Comparison of ENCODE assay signal across 8 cellular contexts in the genomic region with DNA sequence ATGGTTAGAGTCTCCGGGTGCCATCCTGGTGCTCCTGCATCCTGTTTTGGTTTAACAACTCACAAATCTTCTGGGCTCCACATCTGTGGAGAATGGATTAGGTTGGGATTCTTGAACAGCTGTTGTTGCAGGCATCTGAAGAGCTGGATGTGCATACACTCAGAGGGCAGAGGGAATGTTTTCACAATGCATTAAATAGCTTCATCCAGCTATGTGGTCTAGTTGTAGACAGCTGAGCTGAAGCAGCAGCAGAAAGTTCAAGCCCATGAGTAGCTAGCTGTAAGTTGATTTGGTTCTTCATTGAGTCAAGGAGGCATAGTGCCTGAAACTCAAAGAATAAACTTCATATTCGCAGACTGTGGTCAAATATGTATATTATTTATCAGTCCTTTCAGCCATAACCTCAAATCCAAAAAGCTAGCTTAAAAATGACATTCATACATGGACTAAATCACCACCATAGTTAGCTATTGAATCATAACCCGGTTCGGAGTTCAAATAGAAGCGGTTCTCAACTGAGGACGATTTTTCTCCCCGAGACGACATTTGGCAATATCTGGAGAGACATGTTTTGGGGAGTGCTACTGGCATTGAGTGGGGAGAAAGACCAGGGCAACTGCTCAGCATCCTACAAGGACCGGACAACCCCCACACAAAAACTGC. TPM values are rescaled to one million over a fixed set of nuclear protein-coding genes. Genes with fewer than 3 reads are reported as not detected.
DNase-seq lines count a peak whose midpoint lies in the region; ATAC-seq, FAIRE-seq and TF ChIP-seq lines count a peak whose summit lies in the region.

No MANE protein-coding gene starts in this region.

- peaks cover 4% of the 10 kb centered on the region for H3K36me3 Mint-ChIP-seq in natural killer cell treated with Interleukin-12 subunit alpha and Interleukin-12 subunit beta and Interleukin-15 and Interleukin-18, amount 100 ng/mL, for 72 hours

- H3K36me3 ChIP-seq in KOPT-K1 (ENCODE audit: insufficient read depth, low read length): peaks cover 12% of the 10 kb centered on the region

- H3K4me3 Mint-ChIP-seq in natural killer cell treated with Interleukin-12 subunit alpha and Interleukin-12 subunit beta and Interleukin-15 and Interleukin-18, amount 100 ng/mL, for 72 hours: peak overlapping the region; percentile 93

- H3K27me3 Mint-ChIP-seq in natural killer cell treated with Interleukin-12 subunit alpha and Interleukin-12 subunit beta and Interleukin-15 and Interleukin-18, amount 100 ng/mL, for 72 hours: no peaks in the 10 kb centered on the region

- no peaks in the 10 kb centered on the region for H3K9me3 Mint-ChIP-seq in natural killer cell treated with Interleukin-12 subunit alpha and Interleukin-12 subunit beta and Interleukin-15 and Interleukin-18, amount 100 ng/mL, for 72 hours

- H3K27ac Mint-ChIP-seq in natural killer cell treated with Interleukin-12 subunit alpha and Interleukin-12 subunit beta and Interleukin-15 and Interleukin-18, amount 100 ng/mL, for 72 hours: peak overlapping the region; percentile 96 to 98

- TF ChIP-seq CTCF in C4-2B (conservative IDR thresholded peaks at IDR 0.05): no peak

- no peak for ATAC-seq in natural killer cell treated with Interleukin-12 subunit alpha and Interleukin-12 subunit beta and Interleukin-15 and Interleukin-18, amount 100 ng/mL, for 72 hours

- H3K9me3 ChIP-seq in KOPT-K1 (ENCODE audit: insufficient read depth, low read length, poor library complexity, severe bottlenecking): no peaks in the 10 kb centered on the region

- H3K27ac ChIP-seq in C4-2B (peak overlapping the region; percentile 82), KOPT-K1 (ENCODE audit: low read depth, low read length, poor library complexity, severe bottlenecking) (peak overlapping the region; percentile 83), caudate nucleus (ENCODE audit: low read depth, low read length) (peak overlapping the region; percentile 95)

- no peak for DNase-seq in caudate nucleus (lab: John Stamatoyannopoulos, UW)
- no peak for DNase-seq in natural killer cell treated with Interleukin-12 subunit alpha and Interleukin-12 subunit beta and Interleukin-15 and Interleukin-18, amount 100 ng/mL, for 72 hours (ENCODE audit: low spot score)
- DNase-seq in HTR-8/SVneo (ENCODE audit: insufficient read length, low spot score): no peak
- no peak for DNase-seq in putamen (ENCODE audit: low spot score)
- DNase-seq in superior temporal gyrus (ENCODE audit: extremely low spot score): no peak
- DNase-seq in T1000 (lab: John Stamatoyannopoulos, UW): no peak

- H3K4me1 Mint-ChIP-seq in natural killer cell treated with Interleukin-12 subunit alpha and Interleukin-12 subunit beta and Interleukin-15 and Interleukin-18, amount 100 ng/mL, for 72 hours (ENCODE audit: low read depth in 2 of 2): peaks cover 43 to 64% of the 10 kb centered on the region in 2 donors

- FAIRE-seq in HTR-8/SVneo (lab: Jason Lieb, UNC): no peak

RNA-seq across cellular contexts. Expression of gene ANKRD13A, which starts 0.9 kb away (rescaled TPM):
- 10 to 100 TPM; 65.0 to 81.8 TPM for total RNA-seq in natural killer cell treated with Interleukin-12 subunit alpha and Interleukin-12 subunit beta and Interleukin-15 and Interleukin-18, amount 100 ng/mL, for 72 hours

RNA-seq across cellular contexts. Expression of gene GIT2, which starts 2.2 kb away (rescaled TPM):
- 10 to 100 TPM; 87.5 to 94.2 TPM for total RNA-seq in natural killer cell treated with Interleukin-12 subunit alpha and Interleukin-12 subunit beta and Interleukin-15 and Interleukin-18, amount 100 ng/mL, for 72 hours

RNA-seq across cellular contexts. Expression of gene C12orf76, which starts 50.0 kb away (rescaled TPM):
- 10 to 100 TPM; 10.1 to 12.3 TPM for total RNA-seq in natural killer cell treated with Interleukin-12 subunit alpha and Interleukin-12 subunit beta and Interleukin-15 and Interleukin-18, amount 100 ng/mL, for 72 hours
